Comparison of ENCODE assay signal across 9 cellular contexts in the genomic region with DNA sequence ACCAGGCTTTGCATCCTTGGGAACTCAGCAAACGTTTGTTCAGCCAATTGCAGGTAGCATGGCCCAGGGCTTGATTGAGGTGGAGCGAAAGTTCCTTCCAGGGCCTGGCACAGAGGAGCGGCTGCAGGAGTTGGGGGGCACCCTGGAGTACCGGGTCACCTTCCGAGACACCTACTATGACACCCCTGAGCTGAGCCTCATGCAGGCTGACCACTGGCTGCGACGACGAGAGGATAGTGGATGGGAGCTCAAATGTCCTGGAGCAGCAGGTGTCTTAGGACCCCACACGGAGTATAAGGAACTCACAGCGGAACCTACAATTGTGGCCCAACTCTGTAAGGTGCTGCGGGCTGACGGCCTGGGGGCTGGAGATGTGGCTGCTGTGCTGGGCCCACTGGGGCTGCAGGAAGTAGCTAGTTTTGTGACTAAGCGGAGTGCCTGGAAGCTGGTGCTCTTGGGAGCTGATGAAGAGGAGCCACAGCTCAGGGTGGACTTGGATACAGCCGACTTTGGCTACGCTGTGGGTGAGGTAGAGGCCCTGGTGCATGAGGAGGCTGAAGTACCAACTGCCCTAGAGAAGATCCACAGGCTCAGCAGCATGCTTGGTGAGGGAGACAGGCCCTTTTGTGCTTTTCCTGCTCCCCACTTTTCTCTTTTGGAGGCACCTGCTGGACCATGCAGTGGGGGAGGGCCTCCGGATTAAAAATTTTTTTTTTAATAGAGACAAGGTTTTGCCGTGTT. TPM values are rescaled to one million over a fixed set of nuclear protein-coding genes. Genes with fewer than 3 reads are reported as not detected.
DNase-seq lines count a peak whose midpoint lies in the region; ATAC-seq and TF ChIP-seq lines count a peak whose summit lies in the region.
"Had no signal": no experiment of that assay in that cellular context is flagged by ENCODE, and none has a peak within 500 bp of the region (broad histone marks: within the 10 kb centered on the region; RNA-seq: fewer than 3 reads in every experiment).

No MANE protein-coding gene starts in this region.

- 14% methylated on average over 16 of the region's 17 CpGs for WGBS in mammary epithelial cell (ENCODE audit: low coverage, missing lambda C conversion rate)

- no peaks in the 10 kb centered on the region for H4K20me1 ChIP-seq in mammary epithelial cell (ENCODE audit: insufficient read depth, low read length)

- H3K4me3 ChIP-seq in BJ (ENCODE audit: low read depth, low read length) (peak overlapping the region; percentile 61), mammary epithelial cell (replicated peaks in 1 of 3; ENCODE audit: insufficient read depth in 1 of 3, low read depth in 2 of 3, low read length in 3 of 3) (peak overlapping the region; percentile 67 to 95 (median 70)), mucosa of stomach (ENCODE audit: low read length) (peak overlapping the region; percentile 81)

- H3K27ac ChIP-seq in KOPT-K1 (ENCODE audit: low read depth, low read length, poor library complexity, severe bottlenecking) = peak overlapping the region; percentile 80
- peak overlapping the region; percentile 45 for H3K27ac ChIP-seq in mammary epithelial cell (ENCODE audit: insufficient read depth, low read depth, low read length)

- peak overlapping the region; percentile 94 for H3K4me2 ChIP-seq in mammary epithelial cell (ENCODE audit: insufficient read depth, low read depth, low read length)

- no peaks in the 10 kb centered on the region for H3K27me3 ChIP-seq in BJ (ENCODE audit: control insufficient read depth, insufficient read depth, low read length)
- no peaks in the 10 kb centered on the region for H3K27me3 ChIP-seq in mammary epithelial cell (ENCODE audit: insufficient read depth, low read length)
- no peaks in the 10 kb centered on the region for H3K27me3 ChIP-seq in mucosa of stomach (ENCODE audit: control insufficient read depth, insufficient read depth, low read length)

- no TSS peak for BruUV-seq in mammary epithelial cell (replicated peaks; lab: Mats Ljungman, UMichigan)

- H3K4me1 ChIP-seq in mammary epithelial cell (ENCODE audit: insufficient read depth, low read length) (peaks cover 17% of the 10 kb centered on the region), mucosa of stomach (ENCODE audit: control insufficient read depth, insufficient read depth, low read length) (peaks cover 23% of the 10 kb centered on the region)

- dilution Hi-C loops in mammary epithelial cell (cut with HindIII; ENCODE audit: low sequenced_read_pairs) = no loop called here

- intact Hi-C loops in mammary epithelial cell (cut with micrococcal nuclease) = no loop called here

- in situ Hi-C loops in mammary epithelial cell (cut with MboI; ENCODE audit: low sequenced_read_pairs in 2 of 2) = loop anchor here (5.0 to 25.0 kb wide), 2 partner anchors 75 to 245 kb away; a partner anchor contains a TSS

- no peak for TF ChIP-seq CTCF in BJ (IDR thresholded peaks at IDR 0.05; ENCODE audit: insufficient read depth, low read depth, low read length)
- no peak for TF ChIP-seq CTCF in mammary epithelial cell (conservative IDR thresholded peaks at IDR 0.05 in 1 of 2, IDR thresholded peaks at IDR 0.05 in 1 of 2; ENCODE audit: extremely low read depth in 1 of 2, insufficient read depth in 1 of 2, low read depth in 1 of 2, low read length in 2 of 2)

- POLR2A ChIA-PET in BJ (lab: Charles Lee) = no interaction called here

- DNase-seq in BJ (ENCODE audit: low read depth) (no peak), mammary epithelial cell (no peak), mesenteric fat pad (ENCODE audit: low spot score) (no peak), NCI-H1436 treated with DMSO at 0.1 percent for 48 hours (lab: John Stamatoyannopoulos, UW) (no peak)

- no peaks in the 10 kb centered on the region for H3K9me3 ChIP-seq in KOPT-K1 (ENCODE audit: insufficient read depth, low read length, poor library complexity, severe bottlenecking)
- no peaks in the 10 kb centered on the region for H3K9me3 ChIP-seq in mammary epithelial cell (replicated peaks; ENCODE audit: insufficient read depth, low read length)
- H3K9me3 ChIP-seq in mucosa of stomach (ENCODE audit: control insufficient read depth, low read length) = no peaks in the 10 kb centered on the region

- CTCF ChIA-PET in BJ (lab: Yijun Ruan, JAX) (interaction anchor here (1.2 to 16.8 kb wide), 3 partner anchors 12 to 79 kb away, joined by 3 to 479 read pairs (median 7); a partner anchor contains a TSS), mammary epithelial cell (lab: Charles Lee; ENCODE audit: low non-redundant PET) (no interaction called here)

- H3K9ac ChIP-seq in mammary epithelial cell (ENCODE audit: insufficient read depth, low read length) (peak overlapping the region; percentile 48), mucosa of stomach (ENCODE audit: low read length) (peak overlapping the region; percentile 88)

- ATAC-seq in HG03432 (IDR thresholded peaks at IDR 0.05; ENCODE audit: unreplicated experiment) = no peak
- no peak for ATAC-seq in GM21825 (IDR thresholded peaks at IDR 0.05; ENCODE audit: unreplicated experiment)

- H3K36me3 ChIP-seq in BJ (ENCODE audit: control insufficient read depth, insufficient read depth, low read length) (peaks cover 6% of the 10 kb centered on the region; the same call in 1 of the 2 replicates), KOPT-K1 (ENCODE audit: insufficient read depth, low read length) (peaks cover 42% of the 10 kb centered on the region), mammary epithelial cell (ENCODE audit: insufficient read depth, low read length) (peaks cover 16% of the 10 kb centered on the region), mucosa of stomach (ENCODE audit: control insufficient read depth, insufficient read depth, low read length) (peaks cover 27% of the 10 kb centered on the region)

- peaks cover 25% of the 10 kb centered on the region for H3K79me2 ChIP-seq in mammary epithelial cell (ENCODE audit: insufficient read depth, low read length)

- H2AFZ ChIP-seq in mammary epithelial cell (ENCODE audit: low read depth, low read length) = peak overlapping the region; percentile 95

RNA-seq across cellular contexts. Expression of a gene that starts 0.8 kb away (rescaled TPM):
- polyA plus RNA-seq in BJ (2011; rRNA removed) = 8.1 and 14.2 TPM in 2 replicates
- polyA minus RNA-seq in BJ (2011; rRNA and poly(A)+ RNA removed) = 6.7 and 12.1 TPM in 2 replicates
- 10 to 100 TPM; 10.7 to 10.8 TPM for total RNA-seq in mammary epithelial cell
- polyA plus RNA-seq in mammary epithelial cell = 6.5 TPM
- polyA minus RNA-seq in mammary epithelial cell = 30.6 TPM
- 16.7 TPM for total RNA-seq in mesenteric fat pad

RNA-seq across cellular contexts. Expression of a gene that starts 5.3 kb away (rescaled TPM):
- polyA plus RNA-seq in BJ (2011; rRNA removed) = 0.28 and 0.32 TPM in 2 replicates
- 1.4 and 1.9 TPM in 2 replicates for polyA minus RNA-seq in BJ (2011; rRNA and poly(A)+ RNA removed)
- 1 to 10 TPM in 1 of 2 donors, under 1 TPM in 1; 0.17 to 1.7 TPM for total RNA-seq in mammary epithelial cell
- polyA plus RNA-seq in mammary epithelial cell = 0.06 TPM
- 0.88 TPM for polyA minus RNA-seq in mammary epithelial cell
- total RNA-seq in mesenteric fat pad = 3.1 TPM

RNA-seq across cellular contexts. Expression of a gene that starts 10.7 kb away (rescaled TPM):
- polyA plus RNA-seq in BJ (2011; rRNA removed) (33.3 and 54.5 TPM in 2 replicates), mammary epithelial cell (129 TPM)
- 32.1 and 48.5 TPM in 2 replicates for polyA minus RNA-seq in BJ (2011; rRNA and poly(A)+ RNA removed)
- total RNA-seq in mammary epithelial cell (100 to 1,000 TPM in 1 of 2 donors, 10 to 100 TPM in 1; 54.7 to 132 TPM), mesenteric fat pad (32.8 TPM)
- 144 TPM for polyA minus RNA-seq in mammary epithelial cell

RNA-seq across cellular contexts. Expression of a gene that starts 21.7 kb away (rescaled TPM):
- polyA plus RNA-seq in BJ (2011; rRNA removed) (not detected in 2 replicates), mammary epithelial cell (0.01 TPM)
- not detected in 2 replicates for polyA minus RNA-seq in BJ (2011; rRNA and poly(A)+ RNA removed)
- total RNA-seq in mammary epithelial cell (under 1 TPM in 1 of 2 donors, not detected in 1; 0.16 TPM), mesenteric fat pad (1.1 TPM)
- polyA minus RNA-seq in mammary epithelial cell = not detected
- total RNA-seq: renal cortical epithelial cell had no signal
